In genomic region chr2:111407632-111408194, GRCh38 we compare ENCODE assay signal across 1 cellular context.
TF ChIP-seq lines count a peak whose summit lies in the region.

No MANE protein-coding gene starts in this region.

TF ChIP-seq in HepG2, 621 proteins besides CTCF, POLR2A, EP300 and RAD21 (continued from another document):
- TF ChIP-seq ZNF652 (CRISPR knock-in tag; IDR thresholded peaks at IDR 0.05; ENCODE audit: borderline replicate concordance, low read depth) (peak; percentile 29; the same call in 1 of the 2 replicates), ZNF281 (CRISPR knock-in tag; IDR thresholded peaks at IDR 0.05; ENCODE audit: borderline replicate concordance) (peak; percentile 21; the same call in 1 of the 2 replicates), RARA (CRISPR knock-in tag; IDR thresholded peaks at IDR 0.05) (peak; percentile 61), NR2F1 (CRISPR knock-in tag; IDR thresholded peaks at IDR 0.05) (peak in 1 of 2 experiments; percentile 37; a peak in 1 of 4 replicates), ETV5 (CRISPR knock-in tag; IDR thresholded peaks at IDR 0.05; ENCODE audit: borderline replicate concordance) (peak; percentile 75), RXRB (CRISPR knock-in tag; IDR thresholded peaks at IDR 0.05; ENCODE audit: borderline replicate concordance) (peak; percentile 61), ARID5B (CRISPR knock-in tag; IDR thresholded peaks at IDR 0.05) (0 out of 2 replicates have a peak, but pooled peaks have one; percentile 13), PPARG (CRISPR knock-in tag; conservative IDR thresholded peaks at IDR 0.05) (peak; percentile 87), NR2F6 (IDR thresholded peaks at IDR 0.05) (peak; percentile 53), NR2F6 (CRISPR knock-in tag; IDR thresholded peaks at IDR 0.05) (peak; percentile 55; the same call in 1 of the 2 replicates)
